In genomic region chr1:8670371-8670818, GRCh38 we compare ENCODE assay signal across 11 cellular contexts.
A peak's percentile ranks its signal among the peaks of the same experiment; 100 is the strongest.
DNase-seq lines count a peak whose midpoint lies in the region.
"Had no signal": no experiment of that assay in that cellular context is flagged by ENCODE, and none has a peak within 500 bp of the region (broad histone marks: within the 10 kb centered on the region; RNA-seq: fewer than 3 reads in every experiment).

No MANE protein-coding gene starts in this region.

- no peaks in the 10 kb centered on the region for H3K36me3 ChIP-seq in skeletal muscle satellite cell (ENCODE audit: insufficient read depth, low read length)
- H3K36me3 ChIP-seq in MG63 = no peaks in the 10 kb centered on the region
- no peaks in the 10 kb centered on the region for H3K36me3 ChIP-seq in Karpas-422 (ENCODE audit: insufficient read depth, low read length)
- H3K36me3 ChIP-seq: Peyer's patch had no signal

- no peaks in the 10 kb centered on the region for H3K27me3 Mint-ChIP-seq in activated T-cell treated with anti-CD3 and anti-CD28 coated beads, Interleukin-2, amount 50 U/mL, for 24 hours
- no peaks in the 10 kb centered on the region for H3K27me3 Mint-ChIP-seq in activated T-helper 1 cell treated with anti-CD3 and anti-CD28 coated beads, Interleukin-12 subunit alpha, Interleukin-12 subunit beta, Interleukin-2, Interleukin-4 antibody, amounts not matched to agents 30 ng/mL and 10 ng/mL and 1 ng/mL, durations not matched to agents 14 hours and 24 hours and 36 hours (ENCODE audit: insufficient read depth)
- no peaks in the 10 kb centered on the region for H3K27me3 Mint-ChIP-seq in immature natural killer cell (ENCODE audit: low read depth in 3 of 3)

- peaks cover 60% of the 10 kb centered on the region for H3K4me1 Mint-ChIP-seq in activated T-cell treated with anti-CD3 and anti-CD28 coated beads, Interleukin-2, amount 50 U/mL, for 24 hours (ENCODE audit: low read depth)
- H3K4me1 Mint-ChIP-seq in activated T-helper 1 cell treated with anti-CD3 and anti-CD28 coated beads, Interleukin-12 subunit alpha, Interleukin-12 subunit beta, Interleukin-2, Interleukin-4 antibody, amounts not matched to agents 30 ng/mL and 10 ng/mL and 1 ng/mL, durations not matched to agents 14 hours and 24 hours and 36 hours (ENCODE audit: low read depth) = peaks cover 43% of the 10 kb centered on the region
- peaks cover 35 to 44% of the 10 kb centered on the region in 2 donors for H3K4me1 Mint-ChIP-seq in immature natural killer cell

- H3K9ac ChIP-seq in skeletal muscle satellite cell (ENCODE audit: low read depth, low read length) = no peak overlapping the region
- no peak overlapping the region for H3K9ac ChIP-seq in Karpas-422 (ENCODE audit: low read length)

- no peak overlapping the region for H2AFZ ChIP-seq in Karpas-422 (ENCODE audit: low read length)

- no peaks in the 10 kb centered on the region for H3K79me2 ChIP-seq in Karpas-422 (ENCODE audit: low read length)

- H3K27ac ChIP-seq in Karpas-422 (ENCODE audit: low read length) = no peak overlapping the region
- H3K27ac ChIP-seq: Peyer's patch had no signal

- H3K9me3 Mint-ChIP-seq in activated T-cell treated with anti-CD3 and anti-CD28 coated beads, Interleukin-2, amount 50 U/mL, for 24 hours = no peaks in the 10 kb centered on the region
- no peaks in the 10 kb centered on the region for H3K9me3 Mint-ChIP-seq in activated T-helper 1 cell treated with anti-CD3 and anti-CD28 coated beads, Interleukin-12 subunit alpha, Interleukin-12 subunit beta, Interleukin-2, Interleukin-4 antibody, amounts not matched to agents 30 ng/mL and 10 ng/mL and 1 ng/mL, durations not matched to agents 14 hours and 24 hours and 36 hours
- H3K9me3 Mint-ChIP-seq in immature natural killer cell = no peaks in the 10 kb centered on the region

- intact Hi-C loops in activated T-helper 1 cell treated with anti-CD3 and anti-CD28 coated beads, Interleukin-12 subunit alpha, Interleukin-12 subunit beta, Interleukin-2, Interleukin-4 antibody, amounts not matched to agents 30 ng/mL and 10 ng/mL and 1 ng/mL, durations not matched to agents 14 hours and 24 hours and 36 hours (cut with micrococcal nuclease) = loop anchor here (10.0 kb wide), 1 partner anchor 54 kb away; no protein-coding TSS in a partner anchor

- H3K4me2 ChIP-seq in skeletal muscle satellite cell (ENCODE audit: low read length) (peak overlapping the region; percentile 42), Karpas-422 (ENCODE audit: low read depth, low read length, poor library complexity, severe bottlenecking) (no peak overlapping the region)

- peaks cover 53% of the 10 kb centered on the region for H3K4me1 ChIP-seq in skeletal muscle satellite cell (ENCODE audit: control insufficient read depth, insufficient read depth, low read length)
- H3K4me1 ChIP-seq in Karpas-422 (ENCODE audit: low read length) = peaks cover 17% of the 10 kb centered on the region

- no peak for DNase-seq in activated T-cell treated with anti-CD3 and anti-CD28 coated beads, Interleukin-2, amount 50 U/mL, for 24 hours
- DNase-seq in activated T-cell treated with anti-CD3 and anti-CD28 coated beads, Interleukin-2, amount 50 U/mL, for 1 hour = no peak
- DNase-seq in activated T-helper 1 cell treated with anti-CD3 and anti-CD28 coated beads, Interleukin-12 subunit alpha, Interleukin-12 subunit beta, Interleukin-2, Interleukin-4 antibody, amounts not matched to agents 30 ng/mL and 10 ng/mL and 1 ng/mL, durations not matched to agents 14 hours and 24 hours and 36 hours (ENCODE audit: low spot score) = no peak
- DNase-seq in immature natural killer cell (no peak), NCI-H1417 treated with DMSO at 0.1 percent for 48 hours (lab: John Stamatoyannopoulos, UW) (no peak), MG63 (no peak), Karpas-422 (no peak)
- DNase-seq: activated effector memory CD4-positive, alpha-beta T cell treated with Interleukin-2 at 50 U/mL for 16 hours; NCI-H2171; Peyer's patch had no signal

- H3K27ac Mint-ChIP-seq in activated T-cell treated with anti-CD3 and anti-CD28 coated beads, Interleukin-2, amount 50 U/mL, for 24 hours = peak overlapping the region; percentile 76
- peak overlapping the region; percentile 35 for H3K27ac Mint-ChIP-seq in activated T-helper 1 cell treated with anti-CD3 and anti-CD28 coated beads, Interleukin-12 subunit alpha, Interleukin-12 subunit beta, Interleukin-2, Interleukin-4 antibody, amounts not matched to agents 30 ng/mL and 10 ng/mL and 1 ng/mL, durations not matched to agents 14 hours and 24 hours and 36 hours
- H3K27ac Mint-ChIP-seq in immature natural killer cell = peak overlapping the region in 5 of 6 donors; percentile 3 to 48 (median 15)

- H3K9me2 ChIP-seq in Karpas-422 (replicated peaks; ENCODE audit: insufficient read depth, low read length) = no peaks in the 10 kb centered on the region

- H3K9me3 ChIP-seq in skeletal muscle satellite cell (replicated peaks; ENCODE audit: low read length) (no peaks in the 10 kb centered on the region), MG63 (no peaks in the 10 kb centered on the region), Karpas-422 (ENCODE audit: low read length) (no peaks in the 10 kb centered on the region)
- H3K9me3 ChIP-seq: Peyer's patch had no signal

- peaks cover 62% of the 10 kb centered on the region for H4K20me1 ChIP-seq in Karpas-422 (ENCODE audit: insufficient read depth, low read depth, low read length)

- H3K27me3 ChIP-seq in skeletal muscle satellite cell (ENCODE audit: control insufficient read depth, insufficient read depth, low read length) (no peaks in the 10 kb centered on the region), MG63 (no peaks in the 10 kb centered on the region), Karpas-422 (ENCODE audit: low read length) (no peaks in the 10 kb centered on the region)
- H3K27me3 ChIP-seq: Peyer's patch had no signal

- H3K36me3 Mint-ChIP-seq in activated T-cell treated with anti-CD3 and anti-CD28 coated beads, Interleukin-2, amount 50 U/mL, for 24 hours (ENCODE audit: low read depth) = no peaks in the 10 kb centered on the region
- peaks cover 2% of the 10 kb centered on the region for H3K36me3 Mint-ChIP-seq in activated T-helper 1 cell treated with anti-CD3 and anti-CD28 coated beads, Interleukin-12 subunit alpha, Interleukin-12 subunit beta, Interleukin-2, Interleukin-4 antibody, amounts not matched to agents 30 ng/mL and 10 ng/mL and 1 ng/mL, durations not matched to agents 14 hours and 24 hours and 36 hours (ENCODE audit: low read depth)
- H3K36me3 Mint-ChIP-seq in immature natural killer cell = no peaks in the 10 kb centered on the region

- H3K4me3 ChIP-seq in skeletal muscle satellite cell (ENCODE audit: low read length) (no peak overlapping the region), MG63 (no peak overlapping the region), Karpas-422 (ENCODE audit: low read length) (no peak overlapping the region)
- H3K4me3 ChIP-seq: Peyer's patch had no signal

- no peak overlapping the region for H3K4me3 Mint-ChIP-seq in activated T-cell treated with anti-CD3 and anti-CD28 coated beads, Interleukin-2, amount 50 U/mL, for 24 hours
- no peak overlapping the region for H3K4me3 Mint-ChIP-seq in activated T-helper 1 cell treated with anti-CD3 and anti-CD28 coated beads, Interleukin-12 subunit alpha, Interleukin-12 subunit beta, Interleukin-2, Interleukin-4 antibody, amounts not matched to agents 30 ng/mL and 10 ng/mL and 1 ng/mL, durations not matched to agents 14 hours and 24 hours and 36 hours
- H3K4me3 Mint-ChIP-seq in immature natural killer cell = peak overlapping the region; percentile 7 to 51 (median 46)

Comparison
In these comparisons a context has a peak if more than half of its experiments do, and no peak if none do; other contexts are left out.
1. H3K27ac Mint-ChIP-seq: peak in every context shown above with its lines; median percentile 76 in activated T-cell treated with anti-CD3 and anti-CD28 coated beads, Interleukin-2, amount 50 U/mL, for 24 hours; 35 in activated T-helper 1 cell treated with anti-CD3 and anti-CD28 coated beads, Interleukin-12 subunit alpha, Interleukin-12 subunit beta, Interleukin-2, Interleukin-4 antibody, amounts not matched to agents 30 ng/mL and 10 ng/mL and 1 ng/mL, durations not matched to agents 14 hours and 24 hours and 36 hours; 15 in immature natural killer cell.
2. H3K4me3 Mint-ChIP-seq: peak in immature natural killer cell (5 of 5); none in activated T-cell treated with anti-CD3 and anti-CD28 coated beads, Interleukin-2, amount 50 U/mL, for 24 hours (single experiment) and activated T-helper 1 cell treated with anti-CD3 and anti-CD28 coated beads, Interleukin-12 subunit alpha, Interleukin-12 subunit beta, Interleukin-2, Interleukin-4 antibody, amounts not matched to agents 30 ng/mL and 10 ng/mL and 1 ng/mL, durations not matched to agents 14 hours and 24 hours and 36 hours (single experiment).